ENCODE assay signal across 14 cellular contexts in the genomic region with DNA sequence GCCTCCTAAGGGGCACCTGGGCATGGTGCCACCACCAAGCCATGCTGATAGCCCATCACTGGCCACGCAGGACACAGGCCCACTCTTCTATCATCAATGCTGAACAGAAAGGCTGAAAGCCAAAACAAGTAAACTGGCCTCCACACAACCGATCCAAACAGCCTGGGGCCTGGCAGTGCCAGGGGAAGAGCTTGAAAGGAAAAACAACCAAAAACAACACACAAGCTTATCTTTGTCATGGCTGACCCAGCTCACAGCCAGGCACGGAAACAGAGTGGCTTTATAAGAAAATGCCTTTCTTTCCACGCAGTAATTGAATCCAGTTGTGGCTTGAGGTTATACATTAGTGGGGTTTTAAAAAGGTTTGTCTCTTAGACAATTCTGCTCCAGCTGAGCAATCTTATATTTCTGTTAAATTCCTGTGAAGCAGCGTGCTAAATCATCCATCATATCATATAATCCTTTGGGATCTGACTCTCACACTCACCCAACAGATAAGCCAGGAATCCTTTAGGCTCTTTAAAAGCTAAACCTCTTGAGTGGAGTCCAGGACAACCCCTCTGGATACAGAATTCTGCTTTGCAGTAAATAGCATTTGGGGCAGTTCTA.
A peak's percentile ranks its signal among the peaks of the same experiment; 100 is the strongest.
DNase-seq lines count a peak whose midpoint lies in the region; ATAC-seq and TF ChIP-seq lines count a peak whose summit lies in the region.
"Had no signal": no experiment of that assay in that cellular context is flagged by ENCODE, and none has a peak within 500 bp of the region (broad histone marks: within the 10 kb centered on the region; RNA-seq: fewer than 3 reads in every experiment).

No MANE protein-coding gene starts in this region.

- H3K4me1 ChIP-seq in tibial nerve, result peaks cover 0 to 25% (median 7%) of the 10 kb centered on the region in 4 donors

- H3K9me3 ChIP-seq in tibial nerve, result peaks cover 0 to 9% (median 0%) of the 10 kb centered on the region in 4 donors

- no peaks in the 10 kb centered on the region for H3K36me3 ChIP-seq in tibial nerve

- WGBS in tibial nerve, 2 donors, result 33 to 41% methylated on average over 5 of the region's 5 CpGs

- peak; percentile 70 for DNase-seq in Right ventricle myocardium inferior (ENCODE audit: missing footprints)
- DNase-seq in cardiac septum (ENCODE audit: low spot score), result no peak
- peak; percentile 18 for DNase-seq in fibroblast of mammary gland (ENCODE audit: low read depth)
- peak; percentile 95 for DNase-seq in medulla oblongata (ENCODE audit: extremely low spot score)
- DNase-seq in tibial nerve (ENCODE audit: low spot score in 2 of 2), result no peak
- DNase-seq in T-helper 9 cell, result no peak
- DNase-seq in HPDE6-E6E7 (ENCODE audit: extremely low spot score), result no peak
- DNase-seq in NCI-H146 (lab: John Stamatoyannopoulos, UW), result no peak
- DNase-seq: activated naive CD8-positive, alpha-beta T cell treated with anti-CD3 and anti-CD28 coated beads for 36 hours; COR-L47; foreskin keratinocyte; nephron progenitor cell; small intestine had no signal

- TF ChIP-seq CTCF in fibroblast of mammary gland (conservative IDR thresholded peaks at IDR 0.05; ENCODE audit: control insufficient read depth, insufficient read depth, low read depth, low read length) (no peak), tibial nerve (IDR thresholded peaks at IDR 0.05) (no peak)

- TF ChIP-seq POLR2A in tibial nerve (IDR thresholded peaks at IDR 0.05), result no peak

- H3K27me3 ChIP-seq in tibial nerve, result no peaks in the 10 kb centered on the region
- H3K27me3 ChIP-seq: foreskin keratinocyte had no signal

- H3K4me3 ChIP-seq in fibroblast of mammary gland (ENCODE audit: control insufficient read depth, low read depth, low read length) (no peak overlapping the region), tibial nerve (no peak overlapping the region)
- H3K4me3 ChIP-seq: SK-N-MC had no signal

- ATAC-seq in Right ventricle myocardium inferior, result peak; percentile 55
- ATAC-seq: foreskin keratinocyte had no signal

- no peak for TF ChIP-seq EP300 in tibial nerve (IDR thresholded peaks at IDR 0.05)

- peak overlapping the region; percentile 11 to 91 (median 68) for H3K27ac ChIP-seq in tibial nerve
- H3K27ac ChIP-seq: foreskin keratinocyte, SK-N-MC had no signal

- intact Hi-C loops in Right ventricle myocardium inferior (cut with DNase I), result loop anchor here (1.0 to 10.0 kb wide), 3 partner anchors 24 to 340 kb away; no protein-coding TSS in a partner anchor
- intact Hi-C loops in cardiac septum (cut with DNase I), result loop anchor here (5.0 kb wide), 2 partner anchors 140 to 335 kb away; no protein-coding TSS in a partner anchor

Comparison
In these comparisons a context has a peak if more than half of its experiments do, and no peak if none do; other contexts are left out.
1. DNase-seq: peak in Right ventricle myocardium inferior (single experiment), fibroblast of mammary gland (single experiment) and medulla oblongata (single experiment); none in cardiac septum (single experiment), tibial nerve (0 of 2), T-helper 9 cell (single experiment), HPDE6-E6E7 (single experiment) and NCI-H146 (single experiment).